ENCODE assay signal across 11 cellular contexts in the genomic region with DNA sequence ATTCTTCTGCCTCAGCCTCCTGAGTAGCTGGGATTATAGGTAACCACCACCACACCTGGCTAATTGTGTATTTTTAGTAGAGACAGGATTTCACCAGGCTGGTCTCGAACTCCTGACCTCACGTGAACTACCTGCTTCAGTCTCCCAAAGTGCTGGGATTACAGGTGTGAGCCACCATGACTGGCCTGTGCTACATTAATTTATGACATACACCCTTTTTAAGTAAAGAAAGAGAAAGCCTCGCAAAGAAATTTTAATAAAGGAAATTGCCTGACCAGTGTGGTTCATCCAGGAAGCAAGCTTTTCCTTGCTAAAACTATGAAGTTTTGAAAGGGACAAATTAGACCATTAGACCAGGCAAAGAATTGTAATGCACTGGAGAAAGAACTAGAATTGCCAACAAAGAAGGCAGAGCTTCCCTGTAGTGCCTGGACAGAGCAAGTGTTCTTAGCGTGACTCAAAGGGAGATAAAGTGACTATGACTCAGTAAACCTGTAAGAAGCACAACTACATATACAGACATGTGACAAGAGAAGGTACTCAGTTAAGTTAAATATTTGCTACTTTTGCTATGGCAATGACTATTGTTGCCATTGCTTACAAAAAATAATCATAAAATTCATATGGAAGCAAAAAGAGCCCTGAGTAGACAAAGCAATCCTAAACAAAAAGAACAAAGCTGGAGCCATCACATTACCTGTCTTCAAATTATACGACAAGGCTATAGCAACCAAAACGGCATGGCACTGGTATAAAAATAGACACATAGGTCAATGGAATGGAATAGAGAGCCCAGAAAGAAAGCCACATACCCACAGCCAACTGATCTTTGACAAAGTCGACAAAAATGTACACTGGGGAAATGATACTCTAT. TPM values are rescaled to one million over a fixed set of nuclear protein-coding genes. Genes with fewer than 3 reads are reported as not detected.
A peak's percentile ranks its signal among the peaks of the same experiment; 100 is the strongest.
DNase-seq lines count a peak whose midpoint lies in the region; ATAC-seq, FAIRE-seq and TF ChIP-seq lines count a peak whose summit lies in the region.
"Had no signal": no experiment of that assay in that cellular context is flagged by ENCODE, and none has a peak within 500 bp of the region (broad histone marks: within the 10 kb centered on the region; RNA-seq: fewer than 3 reads in every experiment).

No MANE protein-coding gene starts in this region.

- H3K4me2 ChIP-seq in keratinocyte (ENCODE audit: control insufficient read depth, extremely low read depth, insufficient read depth, low read depth, low read length), result no peak overlapping the region

- H3K27me3 Mint-ChIP-seq in activated CD4-positive, alpha-beta memory T cell treated with anti-CD3 and anti-CD28 coated beads for 36 hours, result no peaks in the 10 kb centered on the region

- intact Hi-C loops in activated CD4-positive, alpha-beta memory T cell treated with anti-CD3 and anti-CD28 coated beads for 36 hours (cut with micrococcal nuclease), result loop anchor here (1.0 kb wide), 4 partner anchors 7 to 44 kb away; no protein-coding TSS in a partner anchor
- intact Hi-C loops in thyroid gland (cut with DNase I), result no loop called here

- peak overlapping the region; percentile 75 for H3K4me3 Mint-ChIP-seq in activated CD4-positive, alpha-beta memory T cell treated with anti-CD3 and anti-CD28 coated beads for 36 hours

- ATAC-seq in GM18861 (IDR thresholded peaks at IDR 0.05; ENCODE audit: unreplicated experiment) (peak; percentile 77), HG02763 (IDR thresholded peaks at IDR 0.05; ENCODE audit: unreplicated experiment) (peak; percentile 42), GM21515 (IDR thresholded peaks at IDR 0.05; ENCODE audit: unreplicated experiment) (no peak)
- ATAC-seq: lower lobe of right lung had no signal

- peak overlapping the region; percentile 96 for H3K27ac Mint-ChIP-seq in activated CD4-positive, alpha-beta memory T cell treated with anti-CD3 and anti-CD28 coated beads for 36 hours

- H3K9me1 ChIP-seq in keratinocyte (ENCODE audit: control insufficient read depth, extremely low read depth, insufficient read depth, low read length), result no peaks in the 10 kb centered on the region

- DNase-seq in activated CD4-positive, alpha-beta memory T cell treated with anti-CD3 and anti-CD28 coated beads for 36 hours, result peak; percentile 42
- DNase-seq in keratinocyte (ENCODE audit: low read depth, low spot score), result no peak
- DNase-seq in GM10266 (ENCODE audit: extremely low spot score), result no peak
- DNase-seq in thyroid gland, result no peak
- no peak for DNase-seq in SHP77 treated with DMSO at 0.1 percent for 48 hours (lab: John Stamatoyannopoulos, UW)
- DNase-seq: EL, lower lobe of right lung, MM.1S had no signal

- no peaks in the 10 kb centered on the region for H3K79me2 ChIP-seq in keratinocyte (ENCODE audit: control insufficient read depth, insufficient read depth, low read length)

- peak; percentile 59 for FAIRE-seq in keratinocyte (lab: Jason Lieb, UNC)

- CTCF ChIA-PET in activated CD4-positive, alpha-beta memory T cell treated with anti-CD3 and anti-CD28 coated beads for 36 hours (lab: Charles Lee), result interaction anchor here (0.6 to 3.9 kb wide), 12 partner anchors 11 to 889 kb away, joined by 3 to 34 read pairs (median 6); no protein-coding TSS in a partner anchor

- H3K36me3 Mint-ChIP-seq in activated CD4-positive, alpha-beta memory T cell treated with anti-CD3 and anti-CD28 coated beads for 36 hours, result peaks cover 18% of the 10 kb centered on the region

- H3K9me3 ChIP-seq in keratinocyte (ENCODE audit: control insufficient read depth, low read depth, low read length) (no peaks in the 10 kb centered on the region), thyroid gland (no peaks in the 10 kb centered on the region)
- H3K9me3 ChIP-seq: lower lobe of right lung had no signal

- H3K36me3 ChIP-seq in keratinocyte (ENCODE audit: control insufficient read depth in 2 of 2, extremely low read depth in 1 of 2, insufficient read depth in 2 of 2, low read length in 2 of 2) (no peaks in the 10 kb centered on the region), thyroid gland (no peaks in the 10 kb centered on the region)
- H3K36me3 ChIP-seq: lower lobe of right lung had no signal

- no peak overlapping the region for H3K4me3 ChIP-seq in keratinocyte (ENCODE audit: control insufficient read depth in 2 of 3, extremely low read depth in 1 of 3, insufficient read depth in 2 of 3, low read depth in 1 of 3, low read length in 3 of 3)
- no peak overlapping the region for H3K4me3 ChIP-seq in thyroid gland (replicated peaks in 1 of 3)
- H3K4me3 ChIP-seq: lower lobe of right lung had no signal

- H3K27me3 ChIP-seq in keratinocyte (ENCODE audit: control insufficient read depth, extremely low read depth, insufficient read depth, low read length), result no peaks in the 10 kb centered on the region
- no peaks in the 10 kb centered on the region for H3K27me3 ChIP-seq in thyroid gland

- WGBS in thyroid gland, 2 donors, result 81 to 93% methylated on average over 7 of the region's 7 CpGs

- peaks cover 80% of the 10 kb centered on the region for H3K4me1 Mint-ChIP-seq in activated CD4-positive, alpha-beta memory T cell treated with anti-CD3 and anti-CD28 coated beads for 36 hours (ENCODE audit: low read depth)

- dilution Hi-C loops in keratinocyte (cut with MboI; ENCODE audit: extremely low pct_ligation_motif_present, low sequenced_read_pairs), result no loop called here

- H2AFZ ChIP-seq in keratinocyte (ENCODE audit: control insufficient read depth, low read length), result no peak overlapping the region

- no peak overlapping the region for H3K27ac ChIP-seq in keratinocyte (ENCODE audit: control insufficient read depth, insufficient read depth, low read length)
- H3K27ac ChIP-seq in thyroid gland, result no peak overlapping the region
- H3K27ac ChIP-seq: lower lobe of right lung had no signal

- H4K20me1 ChIP-seq in keratinocyte (ENCODE audit: control insufficient read depth, extremely low read depth, insufficient read depth, low read length), result no peaks in the 10 kb centered on the region

- POLR2A ChIA-PET in activated CD4-positive, alpha-beta memory T cell treated with anti-CD3 and anti-CD28 coated beads for 36 hours (lab: Charles Lee), result interaction anchor here (0.6 to 5.4 kb wide), 15 partner anchors 11 to 160 kb away, joined by 3 to 53 read pairs (median 5); no protein-coding TSS in a partner anchor

- H3K9ac ChIP-seq in keratinocyte (ENCODE audit: control insufficient read depth, extremely low read depth, insufficient read depth, low read length), result no peak overlapping the region

- H3K4me1 ChIP-seq in keratinocyte (ENCODE audit: control insufficient read depth, extremely low read depth, insufficient read depth, low read length) (no peaks in the 10 kb centered on the region), thyroid gland (peaks cover 0 to 5% of the 10 kb centered on the region in 2 donors)
- H3K4me1 ChIP-seq: lower lobe of right lung had no signal

- no peaks in the 10 kb centered on the region for H3K9me3 Mint-ChIP-seq in activated CD4-positive, alpha-beta memory T cell treated with anti-CD3 and anti-CD28 coated beads for 36 hours

- no peak for TF ChIP-seq POLR2A in thyroid gland (IDR thresholded peaks at IDR 0.05)

- TF ChIP-seq CTCF in keratinocyte (optimal IDR thresholded peaks at IDR 0.05 in 1 of 3, IDR thresholded peaks at IDR 0.05 in 1 of 3, conservative IDR thresholded peaks at IDR 0.05 in 1 of 3; ENCODE audit: extremely low read depth in 1 of 3, insufficient read depth in 2 of 3, low read length in 3 of 3) (no peak), GM10266 (IDR thresholded peaks at IDR 0.05; ENCODE audit: control insufficient read depth, insufficient read depth, low read depth, missing control alignments) (no peak), thyroid gland (IDR thresholded peaks at IDR 0.05) (no peak)

RNA-seq across cellular contexts. Expression of gene FYB1, which starts 54.6 kb away (rescaled TPM):
- 100 to 1,000 TPM; 105 to 106 TPM for total RNA-seq in activated CD4-positive, alpha-beta memory T cell treated with anti-CD3 and anti-CD28 coated beads for 36 hours
- 0.29 to 1.0 TPM (median 0.56 TPM) in 3 replicates for polyA plus RNA-seq in keratinocyte
- polyA plus RNA-seq in keratinocyte (2011; ENCODE audit: low read depth), result 0.30 TPM
- polyA plus RNA-seq in keratinocyte (2011; cell fraction: cytosol; rRNA removed), result 0.73 and 1.1 TPM in 2 replicates
- 1.2 and 1.6 TPM in 2 replicates for polyA plus RNA-seq in keratinocyte (2011; cell fraction: nucleus; rRNA removed)
- polyA plus RNA-seq in keratinocyte (2012; ENCODE audit: low replicate concordance), result 0.13 and 0.44 TPM in 2 replicates
- 0.61 to 0.63 TPM in 2 of 3 replicates, not detected in the other for polyA minus RNA-seq in keratinocyte
- not detected for polyA minus RNA-seq in keratinocyte (2011; cell fraction: cytosol; rRNA and poly(A)+ RNA removed)
- 1.3 and 2.5 TPM in 2 replicates for polyA minus RNA-seq in keratinocyte (2011; cell fraction: nucleus; rRNA and poly(A)+ RNA removed)
- 10 to 100 TPM in 1 of 4 donors, 1 to 10 TPM in 3; 2.4 to 15.6 (median 3.7) TPM for total RNA-seq in thyroid gland

Comparison
In these comparisons a context has a peak if more than half of its experiments do, and no peak if none do; other contexts are left out.
1. RNA of gene FYB1, which starts 54.6 kb away (total RNA-seq): 105 to 106 TPM in activated CD4-positive, alpha-beta memory T cell treated with anti-CD3 and anti-CD28 coated beads for 36 hours; 2.4 to 15.6 TPM in thyroid gland; every median in the first group is over 4 times any median in the second.